ENCODE assay signal across 8 cellular contexts in genomic region chr20:63942250-63943006, GRCh38. TPM values are rescaled to one million over a fixed set of nuclear protein-coding genes. Genes with fewer than 3 reads are reported as not detected.
DNase-seq lines count a peak whose midpoint lies in the region; ATAC-seq and TF ChIP-seq lines count a peak whose summit lies in the region.

No MANE protein-coding gene starts in this region.

- no peaks in the 10 kb centered on the region for H3K9me3 ChIP-seq in trophoblast cell (ENCODE audit: insufficient read depth, low read depth, low read length)

- peak overlapping the region; percentile 85 for H3K4me3 Mint-ChIP-seq in endothelial cell (ENCODE audit: unreplicated experiment)

- H2BK120ac ChIP-seq in trophoblast cell (ENCODE audit: insufficient read depth, low read length, poor library complexity), result no peak overlapping the region

- H4K12ac ChIP-seq in trophoblast cell (ENCODE audit: low read depth, low read length), result peak overlapping the region; percentile 52

- no peak for TF ChIP-seq CTCF in endothelial cell (IDR thresholded peaks at IDR 0.05; ENCODE audit: unreplicated experiment)

- WGBS in trophoblast cell (ENCODE audit: extremely low coverage, insufficient coverage, insufficient read length), result no CpG with 5 or more reads among the region's 30 CpGs

- peak overlapping the region; percentile 25 for H3K4me3 ChIP-seq in trophoblast cell (ENCODE audit: low read depth, low read length)

- peak overlapping the region; percentile 93 for H3K27ac ChIP-seq in trophoblast cell (ENCODE audit: low read depth, low read length)

- H3K18ac ChIP-seq in trophoblast cell (ENCODE audit: low read length), result peak overlapping the region; percentile 19

- H3K23ac ChIP-seq in trophoblast cell (ENCODE audit: low read length), result no peak overlapping the region

- peaks cover 4% of the 10 kb centered on the region for H3K79me2 ChIP-seq in trophoblast cell (ENCODE audit: control insufficient read depth, insufficient read depth, low read length, poor library complexity)

- peak overlapping the region; percentile 74 for H2BK5ac ChIP-seq in trophoblast cell (ENCODE audit: low read depth, low read length, poor library complexity)

- peak overlapping the region; percentile 37 for H4K8ac ChIP-seq in trophoblast cell (ENCODE audit: low read depth, low read length)

- H3K79me1 ChIP-seq in trophoblast cell (ENCODE audit: low read length), result peaks cover 9% of the 10 kb centered on the region

- H3K36me3 ChIP-seq in trophoblast cell (ENCODE audit: control insufficient read depth in 1 of 2, insufficient read depth in 2 of 2, low read length in 2 of 2), result peaks cover 61 to 67% of the 10 kb centered on the region in 2 experiments

- H4K91ac ChIP-seq in trophoblast cell (ENCODE audit: low read depth, low read length), result peak overlapping the region; percentile 75

- no peaks in the 10 kb centered on the region for H3K27me3 ChIP-seq in trophoblast cell (ENCODE audit: insufficient read depth, low read length)

- peak overlapping the region; percentile 8 for H2BK12ac ChIP-seq in trophoblast cell (ENCODE audit: low read length)

- peak overlapping the region; percentile 54 for H3K14ac ChIP-seq in trophoblast cell (ENCODE audit: low read length)

- H3K4me1 Mint-ChIP-seq in endothelial cell (ENCODE audit: unreplicated experiment), result peaks cover 11% of the 10 kb centered on the region

- peak overlapping the region; percentile 52 for H2AK5ac ChIP-seq in trophoblast cell (ENCODE audit: low read length)

- H3K9ac ChIP-seq in trophoblast cell (ENCODE audit: low read length), result no peak overlapping the region

- H3K27ac Mint-ChIP-seq in endothelial cell (ENCODE audit: unreplicated experiment), result peak overlapping the region; percentile 90

- ATAC-seq in HG03571 (IDR thresholded peaks at IDR 0.05; ENCODE audit: unreplicated experiment), result no peak

- H2AFZ ChIP-seq in trophoblast cell (ENCODE audit: insufficient read depth, low read length, poor library complexity), result no peak overlapping the region

- H3K4ac ChIP-seq in trophoblast cell (ENCODE audit: low read depth, low read length), result peak overlapping the region; percentile 49

- peak; percentile 24 for DNase-seq in SKM-1 treated with dmso at 0.1 percent for 144 hours (lab: John Stamatoyannopoulos, UW; ENCODE audit: unreplicated experiment)
- no peak for DNase-seq in SKM-1 (lab: John Stamatoyannopoulos, UW; ENCODE audit: unreplicated experiment)
- peak in 4 of 5 experiments; percentile 23 to 48 (median 41) for DNase-seq in T-helper 2 cell
- peak; percentile 53 for DNase-seq in endothelial cell (ENCODE audit: low spot score)
- peak; percentile 86 to 87 for DNase-seq in trophoblast cell
- DNase-seq in AG20443 (ENCODE audit: low spot score), result no peak
- DNase-seq in dedifferentiated amniotic fluid mesenchymal stem cell (ENCODE audit: extremely low spot score), result no peak

- no peaks in the 10 kb centered on the region for H3K9me3 Mint-ChIP-seq in endothelial cell (ENCODE audit: unreplicated experiment)

- peaks cover 14 to 18% of the 10 kb centered on the region in 2 experiments for H3K4me1 ChIP-seq in trophoblast cell (ENCODE audit: control insufficient read depth in 1 of 2, insufficient read depth in 2 of 2, low read length in 2 of 2)

- H3K4me2 ChIP-seq in trophoblast cell (ENCODE audit: low read length), result peak overlapping the region; percentile 34

- peaks cover 11% of the 10 kb centered on the region for H3K27me3 Mint-ChIP-seq in endothelial cell (ENCODE audit: unreplicated experiment)

- H3K36me3 Mint-ChIP-seq in endothelial cell (ENCODE audit: low read depth, unreplicated experiment), result peaks cover 15% of the 10 kb centered on the region

RNA-seq across cellular contexts. Expression of gene UCKL1, which starts 13.8 kb away (rescaled TPM):
- 40.1 TPM for total RNA-seq in endothelial cell (ENCODE audit: unreplicated experiment)
- 28.2 and 30.1 TPM in 2 replicates for polyA plus RNA-seq in trophoblast cell (2013)

RNA-seq across cellular contexts. Expression of gene ZNF512B, which starts 27.3 kb away (rescaled TPM):
- 40.8 TPM for total RNA-seq in endothelial cell (ENCODE audit: unreplicated experiment)
- 7.5 and 7.8 TPM in 2 replicates for polyA plus RNA-seq in trophoblast cell (2013)

RNA-seq across cellular contexts. Expression of gene SAMD10, which starts 37.0 kb away (rescaled TPM):
- total RNA-seq in endothelial cell (ENCODE audit: unreplicated experiment), result 5.0 TPM
- 4.3 and 4.5 TPM in 2 replicates for polyA plus RNA-seq in trophoblast cell (2013)

RNA-seq across cellular contexts. Expression of gene PRPF6, which starts 38.5 kb away (rescaled TPM):
- total RNA-seq in endothelial cell (ENCODE audit: unreplicated experiment), result 73.4 TPM
- polyA plus RNA-seq in trophoblast cell (2013), result 45.4 and 45.8 TPM in 2 replicates

RNA-seq across cellular contexts. Expression of gene DNAJC5, which starts 47.5 kb away (rescaled TPM):
- total RNA-seq in endothelial cell (ENCODE audit: unreplicated experiment), result 54.4 TPM
- 24.9 and 25.0 TPM in 2 replicates for polyA plus RNA-seq in trophoblast cell (2013)

Comparison
In these comparisons a context has a peak if more than half of its experiments do, and no peak if none do; other contexts are left out.
1. DNase-seq: peak in SKM-1 treated with dmso at 0.1 percent for 144 hours (single experiment), T-helper 2 cell (4 of 5), endothelial cell (single experiment) and trophoblast cell (2 of 2); none in SKM-1 (single experiment), AG20443 (single experiment) and dedifferentiated amniotic fluid mesenchymal stem cell (single experiment).